Comparison of ENCODE assay signal across 8 cellular contexts in the genomic region with DNA sequence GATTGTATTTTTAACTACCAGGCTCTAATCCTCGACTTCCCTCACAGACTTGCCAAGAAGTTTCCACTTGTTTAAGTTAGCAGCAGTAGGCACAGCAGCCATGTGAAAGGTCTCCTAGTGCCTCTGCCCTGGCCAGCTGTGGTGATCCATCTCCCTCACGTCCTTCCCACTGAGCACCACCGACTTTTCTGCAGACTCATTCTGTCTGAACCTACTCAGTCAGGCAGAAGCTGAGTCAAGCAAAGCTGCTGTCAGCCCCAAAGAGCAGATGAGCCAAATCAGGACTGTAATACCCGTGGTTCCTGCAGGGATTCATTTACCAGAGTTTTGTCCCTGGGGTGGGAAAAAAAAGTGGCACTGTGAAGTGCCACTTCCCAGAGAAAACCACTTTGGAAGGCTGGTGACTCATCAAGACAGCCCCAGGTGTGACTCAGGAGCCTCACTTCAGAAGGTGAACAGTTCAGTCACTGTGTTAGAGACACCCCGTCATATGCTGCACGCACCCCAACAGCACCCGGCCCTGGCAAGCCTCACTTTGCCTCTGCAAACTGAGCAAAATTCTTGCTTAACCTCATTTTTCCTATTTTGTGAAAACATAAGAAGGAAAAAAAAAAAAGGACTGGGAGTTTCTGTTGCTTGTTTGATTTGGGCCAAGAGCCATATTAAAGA.
DNase-seq lines count a peak whose midpoint lies in the region; ATAC-seq, FAIRE-seq and TF ChIP-seq lines count a peak whose summit lies in the region.

No MANE protein-coding gene starts in this region.

- no peaks in the 10 kb centered on the region for H3K9me3 Mint-ChIP-seq in activated T-cell treated with anti-CD3 and anti-CD28 coated beads, Interleukin-2, amount 50 U/mL, for 72 hours
- H3K9me3 Mint-ChIP-seq in activated T-cell treated with anti-CD3 and anti-CD28 coated beads, Interleukin-2, amount 50 U/mL, for 24 hours = no peaks in the 10 kb centered on the region

- H3K27ac Mint-ChIP-seq in activated T-cell treated with anti-CD3 and anti-CD28 coated beads, Interleukin-2, amount 50 U/mL, for 72 hours = no peak overlapping the region
- no peak overlapping the region for H3K27ac Mint-ChIP-seq in activated T-cell treated with anti-CD3 and anti-CD28 coated beads, Interleukin-2, amount 50 U/mL, for 24 hours

- peak in 1 of 2 donors; percentile 6 for DNase-seq in activated T-cell treated with anti-CD3 and anti-CD28 coated beads, Interleukin-2, amount 50 U/mL, for 72 hours
- DNase-seq in activated T-cell treated with anti-CD3 and anti-CD28 coated beads, Interleukin-2, amount 50 U/mL, for 24 hours = no peak
- DNase-seq in astrocyte of the spinal cord (ENCODE audit: low read depth, low spot score) = peak; percentile 89
- DNase-seq in kidney tubule cell (ENCODE audit: low spot score) = peak; percentile 97
- peak; percentile 67 for DNase-seq in urothelium cell line (ENCODE audit: low spot score)
- DNase-seq in kidney = no peak
- DNase-seq in central memory CD4-positive, alpha-beta T cell = no peak

- peak; percentile 22 to 41 for ATAC-seq in activated T-cell treated with anti-CD3 and anti-CD28 coated beads, Interleukin-2, amount 50 U/mL, for 72 hours (replicated peaks in 1 of 2)
- no peak for ATAC-seq in HG02642 (IDR thresholded peaks at IDR 0.05; ENCODE audit: poor library complexity, unreplicated experiment)

- H3K4me1 Mint-ChIP-seq in activated T-cell treated with anti-CD3 and anti-CD28 coated beads, Interleukin-2, amount 50 U/mL, for 72 hours (ENCODE audit: low read depth) = peaks cover 38% of the 10 kb centered on the region
- peaks cover 25% of the 10 kb centered on the region for H3K4me1 Mint-ChIP-seq in activated T-cell treated with anti-CD3 and anti-CD28 coated beads, Interleukin-2, amount 50 U/mL, for 24 hours (ENCODE audit: low read depth)

- no peak for FAIRE-seq in urothelium cell line (lab: Jason Lieb, UNC)
- no peak for FAIRE-seq in kidney (lab: Jason Lieb, UNC)

- H3K4me1 ChIP-seq in kidney (ENCODE audit: control insufficient read depth in 1 of 2, insufficient read depth in 1 of 2, low read depth in 1 of 2, low read length in 2 of 2) = peaks cover 6 to 13% of the 10 kb centered on the region in 2 donors

- H3K27me3 Mint-ChIP-seq in activated T-cell treated with anti-CD3 and anti-CD28 coated beads, Interleukin-2, amount 50 U/mL, for 72 hours (ENCODE audit: low read depth) = peaks cover 48% of the 10 kb centered on the region
- H3K27me3 Mint-ChIP-seq in activated T-cell treated with anti-CD3 and anti-CD28 coated beads, Interleukin-2, amount 50 U/mL, for 24 hours = peaks cover 26% of the 10 kb centered on the region

- H3K36me3 Mint-ChIP-seq in activated T-cell treated with anti-CD3 and anti-CD28 coated beads, Interleukin-2, amount 50 U/mL, for 72 hours (ENCODE audit: insufficient read depth in 2 of 2) = no peaks in the 10 kb centered on the region
- no peaks in the 10 kb centered on the region for H3K36me3 Mint-ChIP-seq in activated T-cell treated with anti-CD3 and anti-CD28 coated beads, Interleukin-2, amount 50 U/mL, for 24 hours (ENCODE audit: low read depth)

- no peak overlapping the region for H3K27ac ChIP-seq in kidney (ENCODE audit: low read depth in 2 of 2, low read length in 2 of 2)

- H3K9me3 ChIP-seq in kidney (ENCODE audit: control insufficient read depth in 1 of 2, low read length in 2 of 2) = no peaks in the 10 kb centered on the region

- H3K4me3 Mint-ChIP-seq in activated T-cell treated with anti-CD3 and anti-CD28 coated beads, Interleukin-2, amount 50 U/mL, for 72 hours = no peak overlapping the region
- H3K4me3 Mint-ChIP-seq in activated T-cell treated with anti-CD3 and anti-CD28 coated beads, Interleukin-2, amount 50 U/mL, for 24 hours = no peak overlapping the region

- no peak overlapping the region for H3K4me3 ChIP-seq in astrocyte of the spinal cord (ENCODE audit: low read depth, low read length)
- H3K4me3 ChIP-seq in kidney (ENCODE audit: low read length in 2 of 2) = no peak overlapping the region

- TF ChIP-seq CTCF in astrocyte of the spinal cord (IDR thresholded peaks at IDR 0.05; ENCODE audit: low read depth, low read length) (no peak), kidney (IDR thresholded peaks at IDR 0.05; ENCODE audit: borderline replicate concordance, extremely low read depth, insufficient read depth) (no peak)

- in situ Hi-C loops in astrocyte of the spinal cord (cut with HindIII; ENCODE audit: low sequenced_read_pairs) = no loop called here

- intact Hi-C loops in kidney (cut with DNase I) = no loop called here

- H3K9ac ChIP-seq in kidney (ENCODE audit: low read length in 2 of 2) = no peak overlapping the region

- no peaks in the 10 kb centered on the region for H3K36me3 ChIP-seq in kidney (ENCODE audit: control insufficient read depth in 1 of 2, insufficient read depth in 2 of 2, low read length in 2 of 2)

Comparison
In these comparisons a context has a peak if more than half of its experiments do, and no peak if none do; other contexts are left out.
1. DNase-seq: peak in astrocyte of the spinal cord (single experiment), kidney tubule cell (single experiment) and urothelium cell line (single experiment); none in activated T-cell treated with anti-CD3 and anti-CD28 coated beads, Interleukin-2, amount 50 U/mL, for 24 hours (single experiment), kidney (single experiment) and central memory CD4-positive, alpha-beta T cell (single experiment).